14 cellular contexts compared by ENCODE assay signal in genomic region chr11:95727630-95728029, GRCh38.
"Had no signal": no experiment of that assay in that cellular context is flagged by ENCODE, and none has a peak within 500 bp of the region (broad histone marks: within the 10 kb centered on the region; RNA-seq: fewer than 3 reads in every experiment).

No MANE protein-coding gene starts in this region.

- H3K4me1 ChIP-seq: heart left ventricle, stomach had no signal

- H3K27ac Mint-ChIP-seq: activated CD4-positive, alpha-beta T cell treated with anti-CD3 and anti-CD28 coated beads, Interleukin-2, amount 10 ng/mL, durations not matched to agents 7 days and 5 days; mesothelial cell of epicardium had no signal

- ATAC-seq: activated T-cell treated with anti-CD3 and anti-CD28 coated beads, Interleukin-2, amount 50 U/mL, for 4 hours; gastroesophageal sphincter; heart left ventricle; left lobe of liver; right cardiac atrium had no signal

- H3K9me3 ChIP-seq: gastroesophageal sphincter, heart left ventricle, psoas muscle, stomach had no signal

- H3K27ac ChIP-seq: heart left ventricle, psoas muscle, stomach had no signal

- H3K4me3 ChIP-seq: gastroesophageal sphincter, heart left ventricle, lung, psoas muscle, stomach had no signal

- H3K4me1 Mint-ChIP-seq: activated CD4-positive, alpha-beta T cell treated with anti-CD3 and anti-CD28 coated beads, Interleukin-2, amount 10 ng/mL, durations not matched to agents 7 days and 5 days; neural crest cell had no signal

- DNase-seq: activated CD4-positive, alpha-beta T cell treated with anti-CD3 and anti-CD28 coated beads, Interleukin-2, amount 10 ng/mL, durations not matched to agents 7 days and 5 days; activated CD8-positive, alpha-beta memory T cell treated with anti-CD3 and anti-CD28 coated beads, Interleukin-2, amount 50 U/mL, for 4 hours; activated naive CD4-positive, alpha-beta T cell treated with anti-CD3 and anti-CD28 coated beads, Interleukin-2, amount 50 U/mL, for 16 hours; activated T-cell treated with anti-CD3 and anti-CD28 coated beads, Interleukin-2, amount 50 U/mL, for 4 hours; heart left ventricle; kidney; psoas muscle; right cardiac atrium; stomach had no signal

- H3K27me3 ChIP-seq: gastroesophageal sphincter, heart left ventricle, stomach had no signal

- H3K9me3 Mint-ChIP-seq: activated CD4-positive, alpha-beta T cell treated with anti-CD3 and anti-CD28 coated beads, Interleukin-2, amount 10 ng/mL, durations not matched to agents 7 days and 5 days; activated T-cell treated with anti-CD3 and anti-CD28 coated beads, Interleukin-2, amount 50 U/mL, for 4 hours; mesothelial cell of epicardium; neural crest cell had no signal

- H3K36me3 ChIP-seq: gastroesophageal sphincter, heart left ventricle, stomach had no signal

- H3K36me3 Mint-ChIP-seq: mesothelial cell of epicardium had no signal

- H3K4me3 Mint-ChIP-seq: activated CD4-positive, alpha-beta T cell treated with anti-CD3 and anti-CD28 coated beads, Interleukin-2, amount 10 ng/mL, durations not matched to agents 7 days and 5 days; activated T-cell treated with anti-CD3 and anti-CD28 coated beads, Interleukin-2, amount 50 U/mL, for 4 hours; mesothelial cell of epicardium; neural crest cell had no signal
